8 cellular contexts compared by ENCODE assay signal in the genomic region with DNA sequence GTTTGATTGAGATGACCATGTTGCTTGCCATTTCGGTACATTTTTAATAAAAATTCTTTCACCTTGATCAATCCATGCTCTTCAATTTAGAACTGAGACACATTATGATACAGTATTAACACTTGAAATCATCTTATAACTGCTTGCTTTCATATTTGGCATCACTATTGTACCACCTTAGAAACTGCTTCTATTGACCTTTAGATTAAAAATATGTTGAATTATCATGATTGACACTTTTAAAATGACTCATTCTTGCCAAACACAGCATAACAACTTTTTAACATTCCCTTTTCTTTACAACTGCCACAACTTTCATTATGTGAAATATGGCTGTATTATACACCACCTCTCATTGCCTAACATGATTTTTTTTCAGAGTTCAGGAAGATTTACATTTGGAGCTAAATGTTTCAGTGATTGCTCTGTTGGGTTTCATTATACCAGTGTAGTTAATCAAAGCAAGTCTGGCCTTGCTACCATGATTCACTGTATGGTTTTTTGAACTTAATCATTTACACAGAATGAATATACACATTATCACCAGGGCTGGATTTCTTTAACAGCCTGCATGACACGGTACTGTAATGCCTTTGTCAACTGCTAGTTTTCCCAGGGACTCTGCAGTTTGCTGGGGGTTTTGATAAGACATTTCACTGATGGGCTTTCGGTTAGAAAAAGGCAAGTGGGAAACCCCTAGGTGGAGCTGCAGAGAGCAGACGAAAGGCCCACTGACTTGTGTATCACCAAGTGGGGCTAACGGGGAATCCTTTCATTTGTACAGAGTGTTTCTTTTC.
A peak's percentile ranks its signal among the peaks of the same experiment; 100 is the strongest.
DNase-seq lines count a peak whose midpoint lies in the region; ATAC-seq and TF ChIP-seq lines count a peak whose summit lies in the region.

No MANE protein-coding gene starts in this region.

- H3K4me3 ChIP-seq in BJ (ENCODE audit: low read depth, low read length) (no peak overlapping the region), testis (no peak overlapping the region)

- ATAC-seq in GM18868 (IDR thresholded peaks at IDR 0.05; ENCODE audit: unreplicated experiment) (peak; percentile 91), HG03558 (IDR thresholded peaks at IDR 0.05; ENCODE audit: extremely low read depth, unreplicated experiment) (peak; percentile 42), GM19397 (IDR thresholded peaks at IDR 0.05; ENCODE audit: unreplicated experiment) (no peak)
- ATAC-seq in activated CD8-positive, alpha-beta T cell treated with anti-CD3 and anti-CD28 coated beads, Interleukin-2, amount 10 ng/mL, durations not matched to agents 7 days and 5 days, result no peak

- H3K27me3 Mint-ChIP-seq in activated CD8-positive, alpha-beta T cell treated with anti-CD3 and anti-CD28 coated beads, Interleukin-2, amount 10 ng/mL, durations not matched to agents 7 days and 5 days (ENCODE audit: low read depth), result no peaks in the 10 kb centered on the region

- 42 to 58% methylated on average over 5 of the region's 5 CpGs for WGBS in testis, 2 donors

- TF ChIP-seq CTCF in BJ (IDR thresholded peaks at IDR 0.05; ENCODE audit: insufficient read depth, low read depth, low read length) (peak; percentile 38; the same call in 1 of the 2 replicates), testis (IDR thresholded peaks at IDR 0.05) (peak in 2 of 3 experiments; percentile 38 to 43)

- DNase-seq in BJ (ENCODE audit: low read depth) (no peak), hippocampal formation (lab: John Stamatoyannopoulos, UW) (peak; percentile 41 to 63), testis (peak; percentile 62), HuH-7.5 (ENCODE audit: low spot score) (no peak)
- peak; percentile 39 for DNase-seq in activated CD8-positive, alpha-beta T cell treated with anti-CD3 and anti-CD28 coated beads, Interleukin-2, amount 10 ng/mL, durations not matched to agents 7 days and 5 days

- H3K27me3 ChIP-seq in BJ (ENCODE audit: control insufficient read depth, insufficient read depth, low read length) (no peaks in the 10 kb centered on the region), testis (no peaks in the 10 kb centered on the region)

- H3K36me3 ChIP-seq in BJ (ENCODE audit: control insufficient read depth, insufficient read depth, low read length) (no peaks in the 10 kb centered on the region), testis (ENCODE audit: low read depth, missing control alignments) (no peaks in the 10 kb centered on the region)

- POLR2A ChIA-PET in BJ (lab: Charles Lee), result no interaction called here
- POLR2A ChIA-PET in activated CD8-positive, alpha-beta T cell treated with anti-CD3 and anti-CD28 coated beads, Interleukin-2, amount 10 ng/mL, durations not matched to agents 7 days and 5 days (lab: Charles Lee), result interaction anchor here (1.0 kb wide), 1 partner anchor 93 kb away, joined by 4 read pairs; a partner anchor contains a TSS

- H3K4me1 ChIP-seq in testis, result no peaks in the 10 kb centered on the region

- no peaks in the 10 kb centered on the region for H3K36me3 Mint-ChIP-seq in activated CD8-positive, alpha-beta T cell treated with anti-CD3 and anti-CD28 coated beads, Interleukin-2, amount 10 ng/mL, durations not matched to agents 7 days and 5 days (ENCODE audit: low read depth)

- peaks cover 8% of the 10 kb centered on the region for H3K4me1 Mint-ChIP-seq in activated CD8-positive, alpha-beta T cell treated with anti-CD3 and anti-CD28 coated beads, Interleukin-2, amount 10 ng/mL, durations not matched to agents 7 days and 5 days (ENCODE audit: low read depth)

- peaks cover 3% of the 10 kb centered on the region for H3K9me3 Mint-ChIP-seq in activated CD8-positive, alpha-beta T cell treated with anti-CD3 and anti-CD28 coated beads, Interleukin-2, amount 10 ng/mL, durations not matched to agents 7 days and 5 days (ENCODE audit: insufficient read depth)

- TF ChIP-seq POLR2A in testis (IDR thresholded peaks at IDR 0.05), result no peak

- H3K27ac ChIP-seq in testis, result no peak overlapping the region

- CTCF ChIA-PET in BJ (lab: Yijun Ruan, JAX), result interaction anchor here (1.0 to 1.3 kb wide), 3 partner anchors 13 to 88 kb away, joined by 3 read pairs; no protein-coding TSS in a partner anchor
- CTCF ChIA-PET in activated CD8-positive, alpha-beta T cell treated with anti-CD3 and anti-CD28 coated beads, Interleukin-2, amount 10 ng/mL, durations not matched to agents 7 days and 5 days (lab: Charles Lee), result interaction anchor here (0.9 to 1.6 kb wide), 6 partner anchors 13 to 209 kb away, joined by 3 to 8 read pairs (median 3); no protein-coding TSS in a partner anchor

- H3K27ac Mint-ChIP-seq in activated CD8-positive, alpha-beta T cell treated with anti-CD3 and anti-CD28 coated beads, Interleukin-2, amount 10 ng/mL, durations not matched to agents 7 days and 5 days, result no peak overlapping the region

- intact Hi-C loops in testis (cut with DNase I; ENCODE audit: low total_unique reads), result no loop called here

- H3K4me3 Mint-ChIP-seq in activated CD8-positive, alpha-beta T cell treated with anti-CD3 and anti-CD28 coated beads, Interleukin-2, amount 10 ng/mL, durations not matched to agents 7 days and 5 days, result no peak overlapping the region

- H3K9me3 ChIP-seq in testis, result no peaks in the 10 kb centered on the region

Comparison
In these comparisons a context has a peak if more than half of its experiments do, and no peak if none do; other contexts are left out.
1. DNase-seq: peak in activated CD8-positive, alpha-beta T cell treated with anti-CD3 and anti-CD28 coated beads, Interleukin-2, amount 10 ng/mL, durations not matched to agents 7 days and 5 days (single experiment), hippocampal formation (2 of 2) and testis (single experiment); none in BJ (single experiment) and HuH-7.5 (single experiment).
2. ATAC-seq: peak in GM18868 (single experiment) and HG03558 (single experiment); none in activated CD8-positive, alpha-beta T cell treated with anti-CD3 and anti-CD28 coated beads, Interleukin-2, amount 10 ng/mL, durations not matched to agents 7 days and 5 days (single experiment) and GM19397 (single experiment).